In the genomic region with DNA sequence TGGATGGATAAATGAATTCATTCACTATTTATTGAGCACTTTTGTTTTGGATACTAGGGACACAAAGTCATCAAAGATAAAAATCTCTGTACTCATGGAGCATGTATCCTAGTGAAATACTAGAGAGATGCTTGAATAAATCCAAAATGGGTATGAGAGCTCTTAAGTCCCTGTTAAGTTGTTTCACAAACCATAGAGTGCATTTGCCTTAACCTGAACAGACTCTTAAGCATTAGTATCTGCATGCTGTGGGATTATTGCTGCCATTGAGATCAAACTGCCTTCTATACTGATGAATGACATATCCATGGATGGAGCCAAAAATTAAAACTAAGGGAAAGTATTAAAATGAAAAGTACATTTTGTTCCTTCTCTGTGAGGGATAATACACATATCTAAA, we compare ENCODE assay signal across 23 cellular contexts.
"Had no signal": no experiment of that assay in that cellular context is flagged by ENCODE, and none has a peak within 500 bp of the region (broad histone marks: within the 10 kb centered on the region; RNA-seq: fewer than 3 reads in every experiment).

No MANE protein-coding gene starts in this region.

- DNase-seq: activated CD4-positive, alpha-beta T cell treated with anti-CD3 and anti-CD28 coated beads for 4 hours; activated CD4-positive, alpha-beta T cell treated with anti-CD3 and anti-CD28 coated beads, Interleukin-2, amount 50 U/mL, for 48 hours; activated CD8-positive, alpha-beta memory T cell treated with anti-CD3 and anti-CD28 coated beads for 24 hours; activated effector memory CD4-positive, alpha-beta T cell treated with anti-CD3 and anti-CD28 coated beads, Interleukin-2, amount 50 U/mL, for 16 hours; activated naive CD4-positive, alpha-beta T cell treated with anti-CD3 and anti-CD28 coated beads for 36 hours; activated naive CD8-positive, alpha-beta T cell treated with anti-CD3 and anti-CD28 coated beads for 36 hours; activated T-cell treated with anti-CD3 and anti-CD28 coated beads, Interleukin-2, amount 50 U/mL, for 1 hour; adrenal gland; aorta; body of pancreas; cerebellar nuclear complex; colonic mucosa; effector CD8-positive, alpha-beta T cell; glutamatergic neuron; left ventricle myocardium superior; mammary epithelial cell; posterior cingulate gyrus; right cardiac atrium; spleen; stimulated activated naive CD4-positive, alpha-beta T cell treated with Interleukin-2 at 50 U/mL for 16 hours; transverse colon had no signal

- H3K4me3 ChIP-seq: adrenal gland, body of pancreas, cardiac muscle cell, colonic mucosa, spleen, transverse colon had no signal

- H3K27ac ChIP-seq: adrenal gland, body of pancreas, cardiac muscle cell, colonic mucosa, epithelial cell of prostate, spleen, transverse colon had no signal

- H3K36me3 ChIP-seq: adrenal gland, cardiac muscle cell, colonic mucosa, spleen, transverse colon had no signal

- H3K9me3 ChIP-seq: adrenal gland, body of pancreas, colonic mucosa, spleen, transverse colon had no signal

- H3K27me3 ChIP-seq: adrenal gland, body of pancreas, cardiac muscle cell, colonic mucosa, spleen, transverse colon had no signal

- ATAC-seq: body of pancreas, left ventricle myocardium superior, right cardiac atrium had no signal
